ENCODE assay signal across 1 cellular context in genomic region chr20:45792513-45793118, GRCh38.
TF ChIP-seq lines count a peak whose summit lies in the region.

No MANE protein-coding gene starts in this region.

TF ChIP-seq in GM23338, 12 proteins besides CTCF, POLR2A, EP300 and RAD21 (continued from another document):
- TF ChIP-seq ZNF462 (CRISPR knock-in tag; IDR thresholded peaks at IDR 0.05) (no peak), NANOG (IDR thresholded peaks at IDR 0.05; ENCODE audit: borderline replicate concordance) (no peak), JUNB (IDR thresholded peaks at IDR 0.05; ENCODE audit: unreplicated experiment) (no peak), STAT1 (IDR thresholded peaks at IDR 0.05; ENCODE audit: unreplicated experiment) (no peak), CREB1 (CRISPR knock-in tag; IDR thresholded peaks at IDR 0.05; ENCODE audit: low read depth) (no peak)
